Comparison of ENCODE assay signal across 21 cellular contexts in the genomic region with DNA sequence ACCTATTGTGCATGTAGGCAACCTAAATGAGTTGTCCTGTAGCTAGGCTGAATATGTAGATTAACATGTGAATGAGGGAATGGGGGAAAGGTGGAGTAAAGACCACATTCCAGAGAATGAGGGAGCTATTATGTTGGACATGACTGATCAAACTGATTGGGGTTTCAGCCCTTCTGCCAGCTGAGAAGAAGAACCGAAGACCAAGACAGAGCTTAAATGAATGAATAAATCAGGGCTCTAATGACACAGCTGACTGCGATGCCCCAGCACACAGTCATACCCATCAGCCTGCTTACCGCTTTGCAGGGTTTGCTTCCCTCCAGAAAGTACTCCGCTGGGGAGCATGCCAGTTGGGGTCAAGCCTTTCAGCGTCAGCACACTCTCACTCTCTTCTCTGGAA.
"Had no signal": no experiment of that assay in that cellular context is flagged by ENCODE, and none has a peak within 500 bp of the region (broad histone marks: within the 10 kb centered on the region; RNA-seq: fewer than 3 reads in every experiment).

No MANE protein-coding gene starts in this region.

- H3K4me3 ChIP-seq: adrenal gland, hepatocyte, pancreas, right lobe of liver had no signal

- H3K27me3 Mint-ChIP-seq: activated CD4-positive, alpha-beta T cell treated with anti-CD3 and anti-CD28 coated beads for 36 hours; activated naive CD4-positive, alpha-beta T cell treated with anti-CD3 and anti-CD28 coated beads, Interleukin-2, amount 50 U/mL, for 24 hours; effector memory CD8-positive, alpha-beta T cell; naive thymus-derived CD4-positive, alpha-beta T cell; stimulated activated naive CD8-positive, alpha-beta T cell treated with anti-CD3 and anti-CD28 coated beads, Interleukin-15, amount 100 ng/mL, for 72 hours; type B pancreatic cell had no signal

- H3K79me2 ChIP-seq: hepatocyte had no signal

- H3K4me1 Mint-ChIP-seq: activated CD4-positive, alpha-beta T cell treated with anti-CD3 and anti-CD28 coated beads for 36 hours; activated naive CD4-positive, alpha-beta T cell treated with anti-CD3 and anti-CD28 coated beads, Interleukin-2, amount 50 U/mL, for 24 hours had no signal

- H3K27ac ChIP-seq: adrenal gland, epithelial cell of prostate, hepatocyte, pancreas, right lobe of liver, WERI-Rb-1 had no signal

- FAIRE-seq: astrocyte, bronchial epithelial cell, pancreas, small intestine had no signal

- H3K4me1 ChIP-seq: adrenal gland, pancreas, right lobe of liver had no signal

- H3K27me3 ChIP-seq: adrenal gland, hepatocyte, pancreas, right lobe of liver had no signal

- H2AFZ ChIP-seq: hepatocyte had no signal

- H3K9me3 ChIP-seq: adrenal gland, pancreas, right lobe of liver had no signal

- H3K27ac Mint-ChIP-seq: activated CD4-positive, alpha-beta T cell treated with anti-CD3 and anti-CD28 coated beads for 36 hours; activated naive CD4-positive, alpha-beta T cell treated with anti-CD3 and anti-CD28 coated beads, Interleukin-2, amount 50 U/mL, for 24 hours; naive thymus-derived CD4-positive, alpha-beta T cell; stimulated activated naive CD8-positive, alpha-beta T cell treated with anti-CD3 and anti-CD28 coated beads, Interleukin-15, amount 100 ng/mL, for 72 hours; type B pancreatic cell had no signal

- H3K4me3 Mint-ChIP-seq: activated CD4-positive, alpha-beta T cell treated with anti-CD3 and anti-CD28 coated beads for 36 hours; activated naive CD4-positive, alpha-beta T cell treated with anti-CD3 and anti-CD28 coated beads, Interleukin-2, amount 50 U/mL, for 24 hours; effector memory CD8-positive, alpha-beta T cell; naive thymus-derived CD4-positive, alpha-beta T cell; stimulated activated naive CD8-positive, alpha-beta T cell treated with anti-CD3 and anti-CD28 coated beads, Interleukin-15, amount 100 ng/mL, for 72 hours; type B pancreatic cell had no signal

- H3K4me2 ChIP-seq: hepatocyte had no signal

- H3K36me3 ChIP-seq: pancreas, right lobe of liver, WERI-Rb-1 had no signal

- ATAC-seq: activated CD4-positive, alpha-beta T cell treated with anti-CD3 and anti-CD28 coated beads for 36 hours; effector memory CD8-positive, alpha-beta T cell; naive thymus-derived CD4-positive, alpha-beta T cell; pancreas; right lobe of liver; stimulated activated naive CD8-positive, alpha-beta T cell treated with anti-CD3 and anti-CD28 coated beads, Interleukin-15, amount 100 ng/mL, for 72 hours had no signal

- H3K9me3 Mint-ChIP-seq: activated naive CD4-positive, alpha-beta T cell treated with anti-CD3 and anti-CD28 coated beads, Interleukin-2, amount 50 U/mL, for 24 hours; effector memory CD8-positive, alpha-beta T cell; naive thymus-derived CD4-positive, alpha-beta T cell; stimulated activated naive CD8-positive, alpha-beta T cell treated with anti-CD3 and anti-CD28 coated beads, Interleukin-15, amount 100 ng/mL, for 72 hours had no signal

- DNase-seq: activated CD4-positive, alpha-beta T cell treated with anti-CD3 and anti-CD28 coated beads for 36 hours; activated CD4-positive, alpha-beta T cell treated with anti-CD3 and anti-CD28 coated beads, Interleukin-2, amount 50 U/mL, for 48 hours; activated gamma-delta T cell; adrenal gland; effector memory CD8-positive, alpha-beta T cell; foreskin fibroblast; mesenchymal stem cell; naive thymus-derived CD4-positive, alpha-beta T cell; pancreas; right lobe of liver; small intestine; stimulated activated CD4-positive, alpha-beta T cell treated with anti-CD3 and anti-CD28 coated beads, Interleukin-15, amount 100 ng/mL, for 24 hours; stimulated activated CD4-positive, alpha-beta T cell treated with anti-CD3 and anti-CD28 coated beads, Interleukin-2, amount 100 ng/mL, for 48 hours; stimulated activated naive CD8-positive, alpha-beta T cell treated with anti-CD3 and anti-CD28 coated beads, Interleukin-15, amount 100 ng/mL, for 72 hours; WERI-Rb-1 had no signal
